8 cellular contexts compared by ENCODE assay signal in the genomic region with DNA sequence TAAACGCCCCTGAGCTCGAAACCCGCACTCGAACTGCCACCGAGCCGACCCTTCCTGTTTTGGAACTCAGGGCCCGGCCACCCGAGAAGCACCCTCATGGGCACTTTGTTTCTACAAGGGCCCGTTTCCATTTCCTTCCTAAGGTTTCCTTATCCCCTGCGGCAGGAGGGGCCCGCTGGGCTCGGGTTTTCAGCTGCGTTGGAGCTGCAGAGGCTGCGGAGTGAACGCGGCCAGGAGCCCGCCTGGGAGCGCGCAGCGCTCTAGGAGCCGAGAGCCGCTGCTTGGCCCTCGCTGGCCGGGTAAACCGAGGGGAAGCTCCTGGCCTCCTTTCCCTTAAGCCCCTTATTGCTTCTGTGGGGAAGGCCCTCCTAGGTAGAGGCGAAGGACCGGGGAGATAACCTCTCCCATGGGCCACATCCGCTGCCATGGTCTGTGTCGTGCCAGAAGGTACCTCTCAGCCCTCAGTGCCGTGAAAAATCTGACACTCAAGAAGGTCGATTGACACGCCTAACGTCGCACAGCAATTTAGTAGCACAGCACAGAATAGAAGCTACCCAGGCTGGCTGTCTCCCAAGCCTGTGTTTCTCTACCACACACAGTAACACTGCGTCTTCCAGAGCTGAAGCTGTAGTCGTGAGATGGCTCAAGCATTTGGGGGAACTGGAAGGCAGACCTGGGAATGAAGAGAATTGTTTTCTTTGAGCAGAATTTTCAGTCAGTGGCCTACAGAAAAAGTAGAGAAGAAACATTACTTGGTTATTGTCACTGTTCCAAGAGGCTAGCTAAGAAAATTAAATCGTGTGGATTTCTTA. TPM values are rescaled to one million over a fixed set of nuclear protein-coding genes. Genes with fewer than 3 reads are reported as not detected.
DNase-seq lines count a peak whose midpoint lies in the region; ATAC-seq lines count a peak whose summit lies in the region.

No MANE protein-coding gene starts in this region.

- CTCF ChIA-PET in activated CD8-positive, alpha-beta T cell treated with anti-CD3 and anti-CD28 coated beads, Interleukin-2, amount 10 ng/mL, durations not matched to agents 7 days and 5 days (lab: Charles Lee) = interaction anchor here (0.9 to 5.4 kb wide), 4 partner anchors 13 to 375 kb away, joined by 3 to 55 read pairs (median 17); a partner anchor contains a TSS

- H3K36me3 ChIP-seq in mucosa of rectum (ENCODE audit: control insufficient read depth in 2 of 2, insufficient read depth in 2 of 2, low read length in 2 of 2) = no peaks in the 10 kb centered on the region

- H3K4me1 ChIP-seq in mucosa of rectum (ENCODE audit: control insufficient read depth in 2 of 2, insufficient read depth in 2 of 2, low read length in 2 of 2) = peaks cover 35 to 41% of the 10 kb centered on the region in 2 donors

- no peaks in the 10 kb centered on the region for H3K9me3 Mint-ChIP-seq in activated CD8-positive, alpha-beta T cell treated with anti-CD3 and anti-CD28 coated beads, Interleukin-2, amount 10 ng/mL, durations not matched to agents 7 days and 5 days (ENCODE audit: insufficient read depth)

- H3K36me3 Mint-ChIP-seq in activated CD8-positive, alpha-beta T cell treated with anti-CD3 and anti-CD28 coated beads, Interleukin-2, amount 10 ng/mL, durations not matched to agents 7 days and 5 days (ENCODE audit: low read depth) = no peaks in the 10 kb centered on the region

- H3K27me3 Mint-ChIP-seq in activated CD8-positive, alpha-beta T cell treated with anti-CD3 and anti-CD28 coated beads, Interleukin-2, amount 10 ng/mL, durations not matched to agents 7 days and 5 days (ENCODE audit: low read depth) = no peaks in the 10 kb centered on the region

- no peaks in the 10 kb centered on the region for H3K9me3 ChIP-seq in mucosa of rectum (ENCODE audit: control insufficient read depth in 2 of 2, low read length in 2 of 2)

- peak; percentile 18 for ATAC-seq in HG02840 (IDR thresholded peaks at IDR 0.05; ENCODE audit: low FRiP score, unreplicated experiment)
- peak; percentile 45 for ATAC-seq in activated CD8-positive, alpha-beta T cell treated with anti-CD3 and anti-CD28 coated beads, Interleukin-2, amount 10 ng/mL, durations not matched to agents 7 days and 5 days

- H3K4me1 Mint-ChIP-seq in activated CD8-positive, alpha-beta T cell treated with anti-CD3 and anti-CD28 coated beads, Interleukin-2, amount 10 ng/mL, durations not matched to agents 7 days and 5 days (ENCODE audit: low read depth) = peaks cover 28% of the 10 kb centered on the region

- DNase-seq in GF-D8 (lab: John Stamatoyannopoulos, UW) = peak; percentile 36
- DNase-seq in NCI-H2227 treated with DMSO at 0.1 percent for 48 hours (lab: John Stamatoyannopoulos, UW) = peak; percentile 59
- peak; percentile 88 for DNase-seq in activated CD8-positive, alpha-beta T cell treated with anti-CD3 and anti-CD28 coated beads, Interleukin-2, amount 10 ng/mL, durations not matched to agents 7 days and 5 days
- DNase-seq in epithelial cell of prostate (ENCODE audit: low read depth, low spot score) = no peak
- DNase-seq in stimulated activated naive CD4-positive, alpha-beta T cell (lab: John Stamatoyannopoulos, UW) = peak; percentile 38 to 86 (median 56)
- no peak for DNase-seq in SKM-1 (lab: John Stamatoyannopoulos, UW; ENCODE audit: unreplicated experiment)

- no peak overlapping the region for H3K27ac Mint-ChIP-seq in activated CD8-positive, alpha-beta T cell treated with anti-CD3 and anti-CD28 coated beads, Interleukin-2, amount 10 ng/mL, durations not matched to agents 7 days and 5 days

- H3K9ac ChIP-seq in mucosa of rectum (ENCODE audit: low read depth in 1 of 2, low read length in 2 of 2) = peak overlapping the region; percentile 89 to 93

- peak overlapping the region; percentile 70 to 92 for H3K4me3 ChIP-seq in mucosa of rectum (ENCODE audit: low read length in 2 of 2)

- POLR2A ChIA-PET in activated CD8-positive, alpha-beta T cell treated with anti-CD3 and anti-CD28 coated beads, Interleukin-2, amount 10 ng/mL, durations not matched to agents 7 days and 5 days (lab: Charles Lee) = interaction anchor here (0.5 to 8.9 kb wide), 25 partner anchors 10 to 1499 kb away, joined by 3 to 289 read pairs (median 4); a partner anchor contains a TSS

- H3K4me3 Mint-ChIP-seq in activated CD8-positive, alpha-beta T cell treated with anti-CD3 and anti-CD28 coated beads, Interleukin-2, amount 10 ng/mL, durations not matched to agents 7 days and 5 days = no peak overlapping the region

- H3K27me3 ChIP-seq in mucosa of rectum (ENCODE audit: control insufficient read depth in 2 of 2, insufficient read depth in 2 of 2, low read length in 2 of 2) = no peaks in the 10 kb centered on the region

- peak overlapping the region; percentile 91 for H3K27ac ChIP-seq in epithelial cell of prostate
- peak overlapping the region; percentile 97 to 100 for H3K27ac ChIP-seq in mucosa of rectum (ENCODE audit: low read depth in 2 of 2, low read length in 2 of 2)

RNA-seq across cellular contexts. Expression of a gene that starts 12.9 kb away (rescaled TPM):
- total RNA-seq in activated CD8-positive, alpha-beta T cell treated with anti-CD3 and anti-CD28 coated beads, Interleukin-2, amount 10 ng/mL, durations not matched to agents 7 days and 5 days = 100 to 1,000 TPM; 788 to 821 TPM

RNA-seq across cellular contexts. Expression of a gene that starts 52.2 kb away (rescaled TPM):
- total RNA-seq in activated CD8-positive, alpha-beta T cell treated with anti-CD3 and anti-CD28 coated beads, Interleukin-2, amount 10 ng/mL, durations not matched to agents 7 days and 5 days = 10 to 100 TPM; 22.1 to 23.5 TPM

Comparison
In these comparisons a context has a peak if more than half of its experiments do, and no peak if none do; other contexts are left out.
1. DNase-seq: peak in GF-D8 (single experiment), NCI-H2227 treated with DMSO at 0.1 percent for 48 hours (single experiment), activated CD8-positive, alpha-beta T cell treated with anti-CD3 and anti-CD28 coated beads, Interleukin-2, amount 10 ng/mL, durations not matched to agents 7 days and 5 days (single experiment) and stimulated activated naive CD4-positive, alpha-beta T cell (6 of 6); none in epithelial cell of prostate (single experiment) and SKM-1 (single experiment).